ENCODE assay signal across 1 cellular context in the genomic region with DNA sequence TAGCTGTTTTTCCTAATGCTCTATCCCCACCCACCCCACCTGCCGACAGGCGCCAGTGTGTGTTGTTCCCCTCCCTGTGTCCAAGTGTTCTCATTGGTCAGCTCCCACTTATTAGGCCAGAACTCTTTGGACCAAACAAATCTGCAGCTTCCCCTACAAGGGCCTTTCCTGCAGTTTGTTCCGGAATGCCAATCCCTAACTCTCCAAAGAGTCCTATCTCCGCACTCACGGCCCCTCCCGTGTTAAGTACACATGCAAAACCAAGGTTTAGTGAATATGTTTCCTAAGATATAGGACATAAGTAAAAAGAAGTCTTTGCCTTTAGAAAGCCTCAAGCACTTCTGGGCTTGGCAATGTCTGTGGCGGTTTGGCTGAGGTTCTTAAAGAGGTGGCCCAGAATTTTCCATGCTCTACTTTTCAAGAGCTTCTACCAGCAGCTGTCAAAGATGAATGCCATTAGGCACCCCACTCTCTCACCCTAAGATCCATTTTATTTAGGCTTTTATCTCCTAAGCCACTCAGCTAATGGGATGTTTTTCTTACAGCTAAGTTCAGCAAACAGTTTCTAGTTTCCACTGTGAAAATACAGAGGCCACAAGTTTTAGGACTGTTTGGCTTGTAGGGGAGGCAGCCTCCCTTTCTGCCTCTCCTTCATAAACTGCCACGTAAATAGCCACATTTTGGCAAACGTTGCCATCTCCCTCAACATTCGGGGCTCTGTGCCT.
TF ChIP-seq lines count a peak whose summit lies in the region.

No MANE protein-coding gene starts in this region.

TF ChIP-seq in K562, 482 proteins besides CTCF, POLR2A, EP300 and RAD21:
- TF ChIP-seq HNRNPL (IDR thresholded peaks at IDR 0.05; ENCODE audit: low read depth, low read length), result no peak
- peak; percentile 11 for TF ChIP-seq RBBP5 (IDR thresholded peaks at IDR 0.05; ENCODE audit: borderline replicate concordance, insufficient read depth, low read length, poor library complexity, severe bottlenecking)
- peak; percentile 12 for TF ChIP-seq CHD1 (IDR thresholded peaks at IDR 0.05; ENCODE audit: low read length)
- TF ChIP-seq ARHGAP35 (IDR thresholded peaks at IDR 0.05; ENCODE audit: partially characterized antibody), result no peak
- no peak for TF ChIP-seq MCM5 (IDR thresholded peaks at IDR 0.05; ENCODE audit: low read depth)
- peak in 1 of 2 experiments; percentile 65; a peak in 1 of 4 replicates for TF ChIP-seq SRF (CRISPR knock-in tag; IDR thresholded peaks at IDR 0.05)
- no peak for TF ChIP-seq KAT7 (CRISPR knock-in tag; IDR thresholded peaks at IDR 0.05; ENCODE audit: borderline replicate concordance)
- TF ChIP-seq, protein P1, sequence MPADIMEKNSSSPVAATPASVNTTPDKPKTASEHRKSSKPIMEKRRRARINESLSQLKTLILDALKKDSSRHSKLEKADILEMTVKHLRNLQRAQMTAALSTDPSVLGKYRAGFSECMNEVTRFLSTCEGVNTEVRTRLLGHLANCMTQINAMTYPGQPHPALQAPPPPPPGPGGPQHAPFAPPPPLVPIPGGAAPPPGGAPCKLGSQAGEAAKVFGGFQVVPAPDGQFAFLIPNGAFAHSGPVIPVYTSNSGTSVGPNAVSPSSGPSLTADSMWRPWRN (IDR thresholded peaks at IDR 0.05; ENCODE audit: low read depth), result no peak
- TF ChIP-seq ZNF764 (CRISPR knock-in tag; IDR thresholded peaks at IDR 0.05; ENCODE audit: low read depth), result no peak
- no peak for TF ChIP-seq SETDB1 (IDR thresholded peaks at IDR 0.05; ENCODE audit: low read length)
- TF ChIP-seq, protein P2, sequence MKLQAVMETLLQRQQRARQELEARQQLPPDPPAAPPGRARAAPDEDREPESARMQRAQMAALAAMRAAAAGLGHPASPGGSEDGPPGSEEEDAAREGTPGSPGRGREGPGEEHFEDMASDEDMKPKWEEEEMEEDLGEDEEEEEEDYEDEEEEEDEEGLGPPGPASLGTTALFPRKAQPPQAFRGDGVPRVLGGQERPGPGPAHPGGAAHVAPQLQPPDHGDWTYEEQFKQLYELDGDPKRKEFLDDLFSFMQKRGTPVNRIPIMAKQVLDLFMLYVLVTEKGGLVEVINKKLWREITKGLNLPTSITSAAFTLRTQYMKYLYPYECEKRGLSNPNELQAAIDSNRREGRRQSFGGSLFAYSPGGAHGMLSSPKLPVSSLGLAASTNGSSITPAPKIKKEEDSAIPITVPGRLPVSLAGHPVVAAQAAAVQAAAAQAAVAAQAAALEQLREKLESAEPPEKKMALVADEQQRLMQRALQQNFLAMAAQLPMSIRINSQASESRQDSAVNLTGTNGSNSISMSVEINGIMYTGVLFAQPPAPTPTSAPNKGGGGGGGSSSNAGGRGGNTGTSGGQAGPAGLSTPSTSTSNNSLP (IDR thresholded peaks at IDR 0.05; ENCODE audit: borderline replicate concordance, low read depth, low read length), result no peak
